In genomic region chr12:71666259-71666658, GRCh38 we compare ENCODE assay signal across 20 cellular contexts. TPM values are rescaled to one million over a fixed set of nuclear protein-coding genes. Genes with fewer than 3 reads are reported as not detected.
DNase-seq lines count a peak whose midpoint lies in the region; ATAC-seq, FAIRE-seq and TF ChIP-seq lines count a peak whose summit lies in the region.
"Had no signal": no experiment of that assay in that cellular context is flagged by ENCODE, and none has a peak within 500 bp of the region (broad histone marks: within the 10 kb centered on the region; RNA-seq: fewer than 3 reads in every experiment).

No MANE protein-coding gene starts in this region.

- intact Hi-C loops in HepG2 (cut with micrococcal nuclease; ENCODE audit: unreplicated experiment): no loop called here
- intact Hi-C loops in right lobe of liver (cut with DNase I): no loop called here

- H3K27ac Mint-ChIP-seq in astrocyte (ENCODE audit: unreplicated experiment): no peak overlapping the region
- peak overlapping the region; percentile 100 for H3K27ac Mint-ChIP-seq in stimulated activated effector memory CD8-positive, alpha-beta T cell treated with anti-CD3 and anti-CD28 coated beads, Interleukin-12 subunit alpha, Interleukin-12 subunit beta, amount 100 ng/mL, for 72 hours

- no peak overlapping the region for H3K4me3 ChIP-seq in HepG2 (replicated peaks in 1 of 3; ENCODE audit: insufficient read depth in 1 of 3, low read depth in 2 of 3, low read length in 3 of 3)
- no peak overlapping the region for H3K4me3 ChIP-seq in right lobe of liver
- H3K4me3 ChIP-seq in MM.1S (ENCODE audit: low read length): no peak overlapping the region; the same call in 1 of the 2 replicates
- H3K4me3 ChIP-seq in astrocyte (ENCODE audit: insufficient read depth, low read depth, low read length): no peak overlapping the region

- no peaks in the 10 kb centered on the region for H3K27me3 Mint-ChIP-seq in astrocyte (ENCODE audit: low read depth, unreplicated experiment)

- 95% methylated on average over 5 of the region's 5 CpGs for WGBS in HepG2 (ENCODE audit: low lambda C conversion rate)
- WGBS in right lobe of liver (ENCODE audit: insufficient coverage, low coverage, low lambda C conversion rate, missing lambda C conversion rate): 96% methylated on average over 5 of the region's 5 CpGs

- TF ChIP-seq CTCF in HepG2 (CRISPR knock-in tag; IDR thresholded peaks at IDR 0.05) (no peak), right lobe of liver (IDR thresholded peaks at IDR 0.05) (no peak), MM.1S (IDR thresholded peaks at IDR 0.05; ENCODE audit: low read length) (no peak), astrocyte (IDR thresholded peaks at IDR 0.05; ENCODE audit: insufficient read depth, low read depth, low read length) (no peak)

- FAIRE-seq in HepG2 (lab: Jason Lieb, UNC): no peak
- no peak for FAIRE-seq in astrocyte (lab: Jason Lieb, UNC)
- FAIRE-seq: keratinocyte had no signal

- TF ChIP-seq RAD21 in HepG2 (CRISPR knock-in tag; IDR thresholded peaks at IDR 0.05): no peak

- H3K4me3 Mint-ChIP-seq in astrocyte (ENCODE audit: unreplicated experiment): no peak overlapping the region
- H3K4me3 Mint-ChIP-seq in stimulated activated effector memory CD8-positive, alpha-beta T cell treated with anti-CD3 and anti-CD28 coated beads, Interleukin-12 subunit alpha, Interleukin-12 subunit beta, amount 100 ng/mL, for 72 hours: peak overlapping the region; percentile 99

- H3K27ac ChIP-seq in HepG2 (ENCODE audit: extremely low read length, insufficient read depth, low read length): no peak overlapping the region
- H3K27ac ChIP-seq in right lobe of liver: no peak overlapping the region
- H3K27ac ChIP-seq in MM.1S (ENCODE audit: low read length): no peak overlapping the region
- H3K27ac ChIP-seq in astrocyte (ENCODE audit: low read depth, low read length): no peak overlapping the region
- H3K27ac ChIP-seq: brain microvascular endothelial cell, SJCRH30 had no signal

- H3K27me3 ChIP-seq in HepG2 (ENCODE audit: control insufficient read depth in 1 of 2, insufficient read depth in 2 of 2, low read length in 2 of 2): no peaks in the 10 kb centered on the region; a peak in 1 of 5 replicates
- H3K27me3 ChIP-seq in right lobe of liver: no peaks in the 10 kb centered on the region
- H3K27me3 ChIP-seq in MM.1S (replicated peaks; ENCODE audit: insufficient read depth, low read length): no peaks in the 10 kb centered on the region
- no peaks in the 10 kb centered on the region for H3K27me3 ChIP-seq in astrocyte (ENCODE audit: insufficient read depth, low read length)
- H3K27me3 ChIP-seq: brain microvascular endothelial cell, SJCRH30 had no signal

- H3K36me3 ChIP-seq in HepG2 (replicated peaks in 1 of 2; ENCODE audit: control insufficient read depth in 1 of 2, insufficient read depth in 2 of 2, low read length in 2 of 2): no peaks in the 10 kb centered on the region
- H3K36me3 ChIP-seq in right lobe of liver: no peaks in the 10 kb centered on the region
- no peaks in the 10 kb centered on the region for H3K36me3 ChIP-seq in MM.1S (replicated peaks; ENCODE audit: insufficient read depth, low read length)
- no peaks in the 10 kb centered on the region for H3K36me3 ChIP-seq in astrocyte (ENCODE audit: insufficient read depth, low read length)
- H3K36me3 ChIP-seq: SJCRH30 had no signal

- H2AFZ ChIP-seq in HepG2 (ENCODE audit: low read length) (no peak overlapping the region), MM.1S (ENCODE audit: low read length) (no peak overlapping the region), astrocyte (ENCODE audit: low read depth, low read length) (no peak overlapping the region)
- H2AFZ ChIP-seq: parathyroid adenoma had no signal

- H3K79me2 ChIP-seq in HepG2 (ENCODE audit: insufficient read depth, low read length): peaks cover 49% of the 10 kb centered on the region
- H3K79me2 ChIP-seq in MM.1S (ENCODE audit: low read length): peaks cover 50% of the 10 kb centered on the region
- peaks cover 45% of the 10 kb centered on the region for H3K79me2 ChIP-seq in astrocyte (ENCODE audit: insufficient read depth, low read length)

- peaks cover 25% of the 10 kb centered on the region for H3F3A ChIP-seq in MM.1S (ENCODE audit: insufficient read depth, low read length)

- ATAC-seq in HepG2 (no peak), right lobe of liver (no peak), GM21786 (IDR thresholded peaks at IDR 0.05; ENCODE audit: unreplicated experiment) (no peak)
- no peak for ATAC-seq in stimulated activated effector memory CD8-positive, alpha-beta T cell treated with anti-CD3 and anti-CD28 coated beads, Interleukin-12 subunit alpha, Interleukin-12 subunit beta, amount 100 ng/mL, for 72 hours
- ATAC-seq: activated CD4-positive, CD25-positive, alpha-beta regulatory T cell treated with anti-CD3 and anti-CD28 coated beads, Interleukin-2, amount 50 U/mL, for 24 hours; activated naive CD4-positive, alpha-beta T cell treated with anti-CD3 and anti-CD28 coated beads, Interleukin-2, amount 50 U/mL, for 72 hours had no signal

- POLR2A ChIA-PET in HepG2 (lab: Yijun Ruan, JAX): interaction anchor here (0.7 kb wide), 1 partner anchor 18 kb away, joined by 4 read pairs; no protein-coding TSS in a partner anchor

- H3K9me2 ChIP-seq in MM.1S (replicated peaks; ENCODE audit: insufficient read depth, low read length): no peaks in the 10 kb centered on the region

- TF ChIP-seq POLR2A in HepG2 (IDR thresholded peaks at IDR 0.05; ENCODE audit: insufficient read depth in 1 of 2, low read depth in 2 of 2, low read length in 2 of 2): no peak
- no peak for TF ChIP-seq POLR2A in right lobe of liver (IDR thresholded peaks at IDR 0.05)

- peaks cover 17% of the 10 kb centered on the region for H4K20me1 ChIP-seq in HepG2 (ENCODE audit: insufficient read depth, low read length)
- H4K20me1 ChIP-seq in MM.1S (ENCODE audit: insufficient read depth, low read length): peaks cover 4% of the 10 kb centered on the region; the same call in 1 of the 2 replicates
- peaks cover 18% of the 10 kb centered on the region for H4K20me1 ChIP-seq in astrocyte (ENCODE audit: insufficient read depth, low read length)

- H3K4me1 Mint-ChIP-seq in astrocyte (ENCODE audit: low read depth, unreplicated experiment): peaks cover 4% of the 10 kb centered on the region
- H3K4me1 Mint-ChIP-seq in stimulated activated effector memory CD8-positive, alpha-beta T cell treated with anti-CD3 and anti-CD28 coated beads, Interleukin-12 subunit alpha, Interleukin-12 subunit beta, amount 100 ng/mL, for 72 hours: peaks cover 32% of the 10 kb centered on the region

- in situ Hi-C loops in HepG2 (cut with HindIII; ENCODE audit: extremely low pct_ligation_motif_present, low pct_unique_long_range_greater_than_20kb): no loop called here

- peaks cover 26% of the 10 kb centered on the region for H3K4me1 ChIP-seq in HepG2 (ENCODE audit: insufficient read depth, low read length)
- H3K4me1 ChIP-seq in right lobe of liver: peaks cover 0 to 21% (median 6%) of the 10 kb centered on the region in 4 donors
- H3K4me1 ChIP-seq in MM.1S (ENCODE audit: low read length): 0 out of 2 replicates have a peak, but pooled peaks cover 13% of the 10 kb centered on the region
- no peaks in the 10 kb centered on the region for H3K4me1 ChIP-seq in astrocyte (ENCODE audit: insufficient read depth, low read length)

- no peaks in the 10 kb centered on the region for H3K9me3 ChIP-seq in HepG2 (ENCODE audit: low read length)
- no peaks in the 10 kb centered on the region for H3K9me3 ChIP-seq in right lobe of liver
- H3K9me3 ChIP-seq in MM.1S (replicated peaks; ENCODE audit: insufficient read depth, low read length): no peaks in the 10 kb centered on the region
- H3K9me3 ChIP-seq in astrocyte (ENCODE audit: insufficient read depth, low read depth, low read length): no peaks in the 10 kb centered on the region
- H3K9me3 ChIP-seq: SJCRH30 had no signal

- TF ChIP-seq EP300 in HepG2 (IDR thresholded peaks at IDR 0.05; ENCODE audit: low read depth in 2 of 2, low read length in 2 of 2) (no peak), HepG2 (CRISPR knock-in tag; IDR thresholded peaks at IDR 0.05; ENCODE audit: borderline replicate concordance) (no peak)

- no TSS peak for BruUV-seq in HepG2 (replicated peaks; lab: Mats Ljungman, UMichigan)

- H3K9me3 Mint-ChIP-seq in astrocyte (ENCODE audit: unreplicated experiment): no peaks in the 10 kb centered on the region
- peaks cover 2% of the 10 kb centered on the region for H3K9me3 Mint-ChIP-seq in stimulated activated effector memory CD8-positive, alpha-beta T cell treated with anti-CD3 and anti-CD28 coated beads, Interleukin-12 subunit alpha, Interleukin-12 subunit beta, amount 100 ng/mL, for 72 hours
- H3K9me3 Mint-ChIP-seq: T-helper 2 cell treated with Interferon-gamma antibody and Interleukin-4, amounts not matched to agents 5 μg/mL and 100 μg/mL, for 36 hours had no signal

- peaks cover 4% of the 10 kb centered on the region for H3K36me3 Mint-ChIP-seq in astrocyte (ENCODE audit: low read depth, unreplicated experiment)
- peaks cover 6% of the 10 kb centered on the region for H3K36me3 Mint-ChIP-seq in stimulated activated effector memory CD8-positive, alpha-beta T cell treated with anti-CD3 and anti-CD28 coated beads, Interleukin-12 subunit alpha, Interleukin-12 subunit beta, amount 100 ng/mL, for 72 hours

- CTCF ChIA-PET in HepG2 (lab: Yijun Ruan, JAX; ENCODE audit: low intra/inter-chr PET ratio, low total read pairs): no interaction called here

- H3K9ac ChIP-seq in HepG2 (ENCODE audit: insufficient read depth, low read depth, low read length): no peak overlapping the region
- H3K9ac ChIP-seq in MM.1S (ENCODE audit: low read length): no peak overlapping the region
- H3K9ac ChIP-seq in astrocyte (ENCODE audit: low read length): no peak overlapping the region

- no peak for DNase-seq in HepG2 (ENCODE audit: low spot score)
- DNase-seq in right lobe of liver: no peak
- DNase-seq in MM.1S: no peak
- no peak for DNase-seq in astrocyte (ENCODE audit: low read depth)
- no peak for DNase-seq in stimulated activated effector memory CD8-positive, alpha-beta T cell treated with anti-CD3 and anti-CD28 coated beads, Interleukin-12 subunit alpha, Interleukin-12 subunit beta, amount 100 ng/mL, for 72 hours (ENCODE audit: low spot score in 2 of 2)
- DNase-seq in NCI-H345 treated with DMSO at 0.1 percent for 48 hours (lab: John Stamatoyannopoulos, UW; ENCODE audit: unreplicated experiment): no peak
- no peak for DNase-seq in medulla oblongata (ENCODE audit: extremely low spot score)
- DNase-seq: brain microvascular endothelial cell; cortex of kidney; Kasumi-1; NCI-H1105 treated with DMSO at 0.1 percent for 48 hours; SJCRH30; stimulated activated naive CD4-positive, alpha-beta T cell treated with Interleukin-2 at 50 U/mL for 16 hours; trophoblast cell had no signal

- H3K4me2 ChIP-seq in HepG2 (ENCODE audit: low read depth, low read length) (peak overlapping the region; percentile 68), MM.1S (ENCODE audit: low read depth, low read length) (peak overlapping the region; percentile 77; the same call in 1 of the 2 replicates), astrocyte (ENCODE audit: low read length) (peak overlapping the region; percentile 86)

RNA-seq across cellular contexts. Expression of gene THAP2, which starts 2.2 kb away (rescaled TPM):
- 6.2 and 7.3 TPM in 2 replicates for total RNA-seq in HepG2 (2016; rRNA removed; fragmentation: Illumina TruSeq; extraction: Trizol)
- total RNA-seq in HepG2 (2016; cell fraction: cytosol; rRNA removed; fragmentation: Illumina TruSeq; extraction: Trizol; ENCODE audit: low read depth): 3.0 and 3.9 TPM in 2 replicates
- total RNA-seq in HepG2 (2016; cell fraction: insoluble cytoplasmic fraction; rRNA removed; fragmentation: Illumina TruSeq; extraction: Trizol): 5.9 and 7.3 TPM in 2 replicates
- total RNA-seq in HepG2 (2016; cell fraction: membrane; rRNA removed; fragmentation: Illumina TruSeq; extraction: Trizol): 5.3 and 6.1 TPM in 2 replicates
- total RNA-seq in HepG2 (2016; cell fraction: nucleus; rRNA removed; fragmentation: Illumina TruSeq; extraction: Trizol): 9.9 and 13.4 TPM in 2 replicates
- 5.0 and 5.2 TPM in 2 replicates for polyA plus RNA-seq in HepG2 (2011; rRNA removed)
- polyA plus RNA-seq in HepG2 (2011; cell fraction: cytosol; rRNA removed): 1.4 and 2.4 TPM in 2 replicates
- 3.8 and 5.8 TPM in 2 replicates for polyA plus RNA-seq in HepG2 (2011; cell fraction: nucleus; rRNA removed)
- 5.1 and 8.6 TPM in 2 replicates for polyA plus RNA-seq in HepG2 (2012)
- polyA plus RNA-seq in HepG2 (2016; cell fraction: cytosol; fragmentation: Illumina TruSeq; extraction: Trizol; ENCODE audit: low read depth): 3.0 and 4.3 TPM in 2 replicates
- 7.7 and 7.9 TPM in 2 replicates for polyA plus RNA-seq in HepG2 (2016; cell fraction: insoluble cytoplasmic fraction; fragmentation: Illumina TruSeq; extraction: Trizol; ENCODE audit: low read depth)
- 4.7 and 4.8 TPM in 2 replicates for polyA plus RNA-seq in HepG2 (2016; cell fraction: membrane; fragmentation: Illumina TruSeq; extraction: Trizol; ENCODE audit: low read depth)
- polyA plus RNA-seq in HepG2 (2016; cell fraction: nucleus; fragmentation: Illumina TruSeq; extraction: Trizol; ENCODE audit: insufficient read depth, low read depth): 12.1 and 12.4 TPM in 2 replicates
- polyA minus RNA-seq in HepG2 (2011; rRNA and poly(A)+ RNA removed; ENCODE audit: low replicate concordance): 2.5 and 2.9 TPM in 2 replicates
- 1.9 and 4.4 TPM in 2 replicates for polyA minus RNA-seq in HepG2 (2011; cell fraction: cytosol; rRNA and poly(A)+ RNA removed)
- 13.9 and 14.5 TPM in 2 replicates for polyA minus RNA-seq in HepG2 (2011; cell fraction: nucleus; rRNA and poly(A)+ RNA removed)
- 1 to 10 TPM; 1.3 to 3.2 (median 2.0) TPM for total RNA-seq in right lobe of liver
- 6.0 and 6.3 TPM in 2 replicates for total RNA-seq in astrocyte

RNA-seq across cellular contexts. Expression of gene ZFC3H1, which starts 2.6 kb away (rescaled TPM):
- total RNA-seq in HepG2 (2016; rRNA removed; fragmentation: Illumina TruSeq; extraction: Trizol) (8.9 and 17.1 TPM in 2 replicates), right lobe of liver (10 to 100 TPM; 13.0 to 27.3 (median 19.1) TPM), astrocyte (50.9 and 51.7 TPM in 2 replicates)
- 5.0 and 6.0 TPM in 2 replicates for total RNA-seq in HepG2 (2016; cell fraction: cytosol; rRNA removed; fragmentation: Illumina TruSeq; extraction: Trizol; ENCODE audit: low read depth)
- total RNA-seq in HepG2 (2016; cell fraction: insoluble cytoplasmic fraction; rRNA removed; fragmentation: Illumina TruSeq; extraction: Trizol): 7.0 and 13.0 TPM in 2 replicates
- total RNA-seq in HepG2 (2016; cell fraction: membrane; rRNA removed; fragmentation: Illumina TruSeq; extraction: Trizol): 4.6 and 5.9 TPM in 2 replicates
- total RNA-seq in HepG2 (2016; cell fraction: nucleus; rRNA removed; fragmentation: Illumina TruSeq; extraction: Trizol): 73.8 and 77.3 TPM in 2 replicates
- polyA plus RNA-seq in HepG2 (2011; rRNA removed): 31.4 and 38.3 TPM in 2 replicates
- 4.3 and 6.5 TPM in 2 replicates for polyA plus RNA-seq in HepG2 (2011; cell fraction: cytosol; rRNA removed)
- polyA plus RNA-seq in HepG2 (2011; cell fraction: nucleus; rRNA removed): 96.5 and 110 TPM in 2 replicates
- polyA plus RNA-seq in HepG2 (2012): 19.0 and 21.7 TPM in 2 replicates
- polyA plus RNA-seq in HepG2 (2016; cell fraction: cytosol; fragmentation: Illumina TruSeq; extraction: Trizol; ENCODE audit: low read depth): 0.44 and 0.55 TPM in 2 replicates
- 7.3 and 8.6 TPM in 2 replicates for polyA plus RNA-seq in HepG2 (2016; cell fraction: insoluble cytoplasmic fraction; fragmentation: Illumina TruSeq; extraction: Trizol; ENCODE audit: low read depth)
- polyA plus RNA-seq in HepG2 (2016; cell fraction: membrane; fragmentation: Illumina TruSeq; extraction: Trizol; ENCODE audit: low read depth): 1.7 and 1.9 TPM in 2 replicates
- polyA plus RNA-seq in HepG2 (2016; cell fraction: nucleus; fragmentation: Illumina TruSeq; extraction: Trizol; ENCODE audit: insufficient read depth, low read depth): 99.4 and 110 TPM in 2 replicates
- polyA minus RNA-seq in HepG2 (2011; rRNA and poly(A)+ RNA removed; ENCODE audit: low replicate concordance): 11.8 and 15.6 TPM in 2 replicates
- 6.1 and 11.4 TPM in 2 replicates for polyA minus RNA-seq in HepG2 (2011; cell fraction: cytosol; rRNA and poly(A)+ RNA removed)
- polyA minus RNA-seq in HepG2 (2011; cell fraction: nucleus; rRNA and poly(A)+ RNA removed): 208 and 220 TPM in 2 replicates

RNA-seq across cellular contexts. Expression of gene TMEM19, which starts 19.6 kb away (rescaled TPM):
- total RNA-seq in HepG2 (2016; rRNA removed; fragmentation: Illumina TruSeq; extraction: Trizol): 21.9 and 22.5 TPM in 2 replicates
- total RNA-seq in HepG2 (2016; cell fraction: cytosol; rRNA removed; fragmentation: Illumina TruSeq; extraction: Trizol; ENCODE audit: low read depth): 8.4 and 11.1 TPM in 2 replicates
- total RNA-seq in HepG2 (2016; cell fraction: insoluble cytoplasmic fraction; rRNA removed; fragmentation: Illumina TruSeq; extraction: Trizol): 24.4 and 24.7 TPM in 2 replicates
- total RNA-seq in HepG2 (2016; cell fraction: membrane; rRNA removed; fragmentation: Illumina TruSeq; extraction: Trizol): 19.4 and 21.7 TPM in 2 replicates
- total RNA-seq in HepG2 (2016; cell fraction: nucleus; rRNA removed; fragmentation: Illumina TruSeq; extraction: Trizol): 20.6 and 22.2 TPM in 2 replicates
- polyA plus RNA-seq in HepG2 (2011; rRNA removed): 12.0 and 16.9 TPM in 2 replicates
- polyA plus RNA-seq in HepG2 (2011; cell fraction: cytosol; rRNA removed): 10.0 and 19.2 TPM in 2 replicates
- polyA plus RNA-seq in HepG2 (2011; cell fraction: nucleus; rRNA removed): 5.6 and 6.0 TPM in 2 replicates
- 8.1 and 12.4 TPM in 2 replicates for polyA plus RNA-seq in HepG2 (2012)
- polyA plus RNA-seq in HepG2 (2016; cell fraction: cytosol; fragmentation: Illumina TruSeq; extraction: Trizol; ENCODE audit: low read depth): 11.2 and 15.2 TPM in 2 replicates
- polyA plus RNA-seq in HepG2 (2016; cell fraction: insoluble cytoplasmic fraction; fragmentation: Illumina TruSeq; extraction: Trizol; ENCODE audit: low read depth): 18.4 and 19.0 TPM in 2 replicates
- 19.6 and 21.1 TPM in 2 replicates for polyA plus RNA-seq in HepG2 (2016; cell fraction: membrane; fragmentation: Illumina TruSeq; extraction: Trizol; ENCODE audit: low read depth)
- 22.5 and 24.5 TPM in 2 replicates for polyA plus RNA-seq in HepG2 (2016; cell fraction: nucleus; fragmentation: Illumina TruSeq; extraction: Trizol; ENCODE audit: insufficient read depth, low read depth)
- polyA minus RNA-seq in HepG2 (2011; rRNA and poly(A)+ RNA removed; ENCODE audit: low replicate concordance): 22.8 and 43.2 TPM in 2 replicates
- 14.2 and 14.3 TPM in 2 replicates for polyA minus RNA-seq in HepG2 (2011; cell fraction: cytosol; rRNA and poly(A)+ RNA removed)
- 16.7 and 20.8 TPM in 2 replicates for polyA minus RNA-seq in HepG2 (2011; cell fraction: nucleus; rRNA and poly(A)+ RNA removed)
- total RNA-seq in right lobe of liver: 10 to 100 TPM; 11.2 to 18.9 (median 15.7) TPM
- total RNA-seq in astrocyte: 22.6 and 25.8 TPM in 2 replicates
